Comparison of ENCODE assay signal across 14 cellular contexts in the genomic region with DNA sequence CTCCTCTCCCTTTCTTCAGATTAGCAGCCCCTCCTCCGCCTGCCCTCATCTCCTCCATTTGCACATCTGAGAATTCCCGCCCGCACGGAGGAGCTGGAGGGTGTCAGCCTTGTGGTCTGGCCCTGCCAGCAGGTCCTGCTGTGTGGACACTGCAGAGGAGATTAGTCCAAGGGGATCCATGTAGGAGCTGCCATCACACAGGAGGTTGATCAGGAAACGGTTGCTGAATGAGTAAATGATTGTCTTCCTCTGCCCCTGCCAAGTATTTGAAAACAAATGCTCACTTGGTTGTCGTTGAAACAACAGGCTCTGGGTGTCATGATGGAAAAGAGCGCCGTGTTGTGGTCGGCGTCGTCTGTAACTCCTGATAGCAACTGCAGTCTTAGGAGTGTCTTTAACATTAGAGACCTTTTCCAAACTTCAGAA.
DNase-seq lines count a peak whose midpoint lies in the region; ATAC-seq and TF ChIP-seq lines count a peak whose summit lies in the region.
"Had no signal": no experiment of that assay in that cellular context is flagged by ENCODE, and none has a peak within 500 bp of the region (broad histone marks: within the 10 kb centered on the region; RNA-seq: fewer than 3 reads in every experiment).

No MANE protein-coding gene starts in this region.

- no peak for ATAC-seq in T-helper 17 cell
- ATAC-seq in SK-N-SH treated with all-trans-retinoic acid at 6 μM for 48 hours: no peak

- peak overlapping the region; percentile 8 for H3K27ac Mint-ChIP-seq in T-helper 17 cell
- H3K27ac Mint-ChIP-seq in nephron: peak overlapping the region in 2 of 3 experiments; percentile 64 to 66

- no peaks in the 10 kb centered on the region for H3K9me3 ChIP-seq in T-helper 17 cell (ENCODE audit: control insufficient read depth, low read length, poor library complexity, severe bottlenecking)
- H3K9me3 ChIP-seq: SJCRH30, transverse colon had no signal

- TF ChIP-seq CTCF in epithelial cell of esophagus (IDR thresholded peaks at IDR 0.05; ENCODE audit: insufficient read depth, low read depth, low read length, missing control alignments): peak; percentile 25
- peak in 1 of 3 experiments; percentile 8 for TF ChIP-seq CTCF in nephron (IDR thresholded peaks at IDR 0.05; ENCODE audit: unreplicated experiment in 3 of 3)

- H3K36me3 Mint-ChIP-seq in T-helper 17 cell (ENCODE audit: low read depth): peaks cover 11% of the 10 kb centered on the region
- peaks cover 46% of the 10 kb centered on the region for H3K36me3 Mint-ChIP-seq in nephron (ENCODE audit: low read depth)

- H3K27me3 Mint-ChIP-seq in T-helper 17 cell: no peaks in the 10 kb centered on the region
- no peaks in the 10 kb centered on the region for H3K27me3 Mint-ChIP-seq in nephron (ENCODE audit: low read depth)
- H3K27me3 Mint-ChIP-seq: activated naive CD8-positive, alpha-beta T cell treated with anti-CD3 and anti-CD28 coated beads, Interleukin-2, amount 10 ng/mL, durations not matched to agents 7 days and 5 days had no signal

- H3K4me1 Mint-ChIP-seq in T-helper 17 cell: peaks cover 10% of the 10 kb centered on the region
- peaks cover 51% of the 10 kb centered on the region for H3K4me1 Mint-ChIP-seq in nephron
- H3K4me1 Mint-ChIP-seq: activated naive CD8-positive, alpha-beta T cell treated with anti-CD3 and anti-CD28 coated beads, Interleukin-2, amount 10 ng/mL, durations not matched to agents 7 days and 5 days had no signal

- H3K4me3 Mint-ChIP-seq in T-helper 17 cell (no peak overlapping the region), nephron (no peak overlapping the region)
- H3K4me3 Mint-ChIP-seq: activated naive CD8-positive, alpha-beta T cell treated with anti-CD3 and anti-CD28 coated beads, Interleukin-2, amount 10 ng/mL, durations not matched to agents 7 days and 5 days had no signal

- DNase-seq in AG08395 (ENCODE audit: low spot score) (peak; percentile 5), T-helper 17 cell (no peak), epithelial cell of esophagus (ENCODE audit: low read depth) (peak; percentile 11), NCI-H510A treated with DMSO at 0.1 percent for 48 hours (lab: John Stamatoyannopoulos, UW) (no peak), NCI-H1092 treated with DMSO at 0.1 percent for 48 hours (lab: John Stamatoyannopoulos, UW) (no peak), HCEC 1CT (no peak)
- DNase-seq: activated naive CD8-positive, alpha-beta T cell treated with anti-CD3 and anti-CD28 coated beads, Interleukin-2, amount 10 ng/mL, durations not matched to agents 7 days and 5 days; foreskin melanocyte; NCI-H146; SJCRH30; transverse colon had no signal

- no peak overlapping the region for H3K4me3 ChIP-seq in epithelial cell of esophagus (ENCODE audit: low read length)
- H3K4me3 ChIP-seq: dorsolateral prefrontal cortex, SJCRH30, transverse colon had no signal

- H3K9me3 Mint-ChIP-seq in nephron: no peaks in the 10 kb centered on the region
- H3K9me3 Mint-ChIP-seq: activated naive CD8-positive, alpha-beta T cell treated with anti-CD3 and anti-CD28 coated beads, Interleukin-2, amount 10 ng/mL, durations not matched to agents 7 days and 5 days had no signal

TF ChIP-seq in SK-N-SH treated with all-trans-retinoic acid at 6 μM for 48 hours, 23 proteins besides CTCF, POLR2A, EP300 and RAD21:
- TF ChIP-seq ESRRG (CRISPR knock-in tag; IDR thresholded peaks at IDR 0.05) (no peak), PPARA (CRISPR knock-in tag; IDR thresholded peaks at IDR 0.05; ENCODE audit: borderline replicate concordance) (no peak), ZNF70 (CRISPR knock-in tag; IDR thresholded peaks at IDR 0.05) (no peak), TCF4 (CRISPR knock-in tag; IDR thresholded peaks at IDR 0.05; ENCODE audit: borderline replicate concordance) (no peak), ARNTL (CRISPR knock-in tag; IDR thresholded peaks at IDR 0.05; ENCODE audit: borderline replicate concordance, low read depth) (no peak), CREB5 (CRISPR knock-in tag; IDR thresholded peaks at IDR 0.05; ENCODE audit: low read depth) (no peak), ZC3H10 (CRISPR knock-in tag; IDR thresholded peaks at IDR 0.05) (no peak), CSDC2 (CRISPR knock-in tag; IDR thresholded peaks at IDR 0.05) (no peak), ZFP30 (CRISPR knock-in tag; IDR thresholded peaks at IDR 0.05) (no peak), GLIS3 (CRISPR knock-in tag; IDR thresholded peaks at IDR 0.05) (no peak), ZNF8 (CRISPR knock-in tag; IDR thresholded peaks at IDR 0.05) (no peak), BACH2 (CRISPR knock-in tag; IDR thresholded peaks at IDR 0.05; ENCODE audit: borderline replicate concordance) (no peak), TSHZ2 (CRISPR knock-in tag; IDR thresholded peaks at IDR 0.05) (no peak), TOX (CRISPR knock-in tag; IDR thresholded peaks at IDR 0.05; ENCODE audit: borderline replicate concordance) (no peak), RARB (CRISPR knock-in tag; IDR thresholded peaks at IDR 0.05) (no peak)
- TF ChIP-seq, protein P1, sequence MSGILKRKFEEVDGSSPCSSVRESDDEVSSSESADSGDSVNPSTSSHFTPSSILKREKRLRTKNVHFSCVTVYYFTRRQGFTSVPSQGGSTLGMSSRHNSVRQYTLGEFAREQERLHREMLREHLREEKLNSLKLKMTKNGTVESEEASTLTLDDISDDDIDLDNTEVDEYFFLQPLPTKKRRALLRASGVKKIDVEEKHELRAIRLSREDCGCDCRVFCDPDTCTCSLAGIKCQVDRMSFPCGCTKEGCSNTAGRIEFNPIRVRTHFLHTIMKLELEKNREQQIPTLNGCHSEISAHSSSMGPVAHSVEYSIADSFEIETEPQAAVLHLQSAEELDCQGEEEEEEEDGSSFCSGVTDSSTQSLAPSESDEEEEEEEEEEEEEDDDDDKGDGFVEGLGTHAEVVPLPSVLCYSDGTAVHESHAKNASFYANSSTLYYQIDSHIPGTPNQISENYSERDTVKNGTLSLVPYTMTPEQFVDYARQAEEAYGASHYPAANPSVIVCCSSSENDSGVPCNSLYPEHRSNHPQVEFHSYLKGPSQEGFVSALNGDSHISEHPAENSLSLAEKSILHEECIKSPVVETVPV (CRISPR knock-in tag; IDR thresholded peaks at IDR 0.05): no peak
- TF ChIP-seq, protein P2, sequence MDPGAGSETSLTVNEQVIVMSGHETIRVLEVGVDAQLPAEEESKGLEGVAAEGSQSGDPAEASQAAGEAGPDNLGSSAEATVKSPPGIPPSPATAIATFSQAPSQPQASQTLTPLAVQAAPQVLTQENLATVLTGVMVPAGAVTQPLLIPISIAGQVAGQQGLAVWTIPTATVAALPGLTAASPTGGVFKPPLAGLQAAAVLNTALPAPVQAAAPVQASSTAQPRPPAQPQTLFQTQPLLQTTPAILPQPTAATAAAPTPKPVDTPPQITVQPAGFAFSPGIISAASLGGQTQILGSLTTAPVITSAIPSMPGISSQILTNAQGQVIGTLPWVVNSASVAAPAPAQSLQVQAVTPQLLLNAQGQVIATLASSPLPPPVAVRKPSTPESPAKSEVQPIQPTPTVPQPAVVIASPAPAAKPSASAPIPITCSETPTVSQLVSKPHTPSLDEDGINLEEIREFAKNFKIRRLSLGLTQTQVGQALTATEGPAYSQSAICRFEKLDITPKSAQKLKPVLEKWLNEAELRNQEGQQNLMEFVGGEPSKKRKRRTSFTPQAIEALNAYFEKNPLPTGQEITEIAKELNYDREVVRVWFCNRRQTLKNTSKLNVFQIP (CRISPR knock-in tag; IDR thresholded peaks at IDR 0.05; ENCODE audit: borderline replicate concordance, low read depth): no peak
TF ChIP-seq in SK-N-SH treated with all-trans-retinoic acid at 6 μM for 48 hours: peak in this region for 0.

Comparison
In these comparisons a context has a peak if more than half of its experiments do, and no peak if none do; other contexts are left out.
1. DNase-seq: peak in AG08395 (single experiment) and epithelial cell of esophagus (single experiment); none in T-helper 17 cell (0 of 3), NCI-H510A treated with DMSO at 0.1 percent for 48 hours (single experiment), NCI-H1092 treated with DMSO at 0.1 percent for 48 hours (single experiment) and HCEC 1CT (single experiment).